Comparison of ENCODE assay signal across 16 cellular contexts in the genomic region with DNA sequence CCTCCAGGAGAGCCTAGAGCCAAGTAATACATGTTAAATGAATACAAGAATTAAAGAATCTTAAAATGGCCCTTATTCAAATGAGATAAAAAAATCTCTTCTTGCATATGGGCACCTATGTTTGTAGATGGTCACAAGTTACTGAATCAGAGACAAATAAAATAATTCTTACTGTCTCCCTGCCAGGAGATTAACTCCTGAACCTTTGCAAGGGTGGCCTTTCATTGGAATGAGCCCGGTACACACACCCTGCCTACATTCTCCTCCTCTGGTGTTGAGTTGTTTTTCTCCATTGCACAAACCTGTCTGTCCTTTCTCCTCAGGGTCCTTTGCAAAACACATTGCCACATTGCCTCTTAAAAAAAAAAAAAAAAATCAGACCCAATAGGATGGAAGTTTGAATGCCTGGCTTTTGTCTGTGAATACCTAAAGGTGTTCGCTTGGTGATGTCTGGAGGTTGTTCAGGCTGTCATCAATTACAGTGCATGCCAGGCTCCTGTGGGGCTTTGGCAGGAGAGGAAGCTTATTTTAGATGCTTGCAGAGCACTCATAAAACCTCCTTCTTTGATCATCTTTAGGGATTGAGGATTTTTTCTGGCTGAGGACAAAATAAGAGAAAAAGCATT.
"Had no signal": no experiment of that assay in that cellular context is flagged by ENCODE, and none has a peak within 500 bp of the region (broad histone marks: within the 10 kb centered on the region; RNA-seq: fewer than 3 reads in every experiment).

No MANE protein-coding gene starts in this region.

- H3K9me3 Mint-ChIP-seq: activated naive CD4-positive, alpha-beta T cell treated with anti-CD3 and anti-CD28 coated beads, Interleukin-2, amount 50 U/mL, for 72 hours; memory B cell; naive B cell; stimulated activated naive B cell treated with anti-CD40 and anti-IgM and Interleukin-4, amounts not matched to agents 10 μg/mL and 1 μg/mL and 100 μg/mL, for 72 hours had no signal

- H3K27ac Mint-ChIP-seq: activated naive CD4-positive, alpha-beta T cell treated with anti-CD3 and anti-CD28 coated beads, Interleukin-2, amount 50 U/mL, for 72 hours; memory B cell; stimulated activated naive B cell treated with anti-CD40 and anti-IgM and Interleukin-4, amounts not matched to agents 10 μg/mL and 1 μg/mL and 100 μg/mL, for 72 hours had no signal

- ATAC-seq: activated naive CD4-positive, alpha-beta T cell treated with anti-CD3 and anti-CD28 coated beads, Interleukin-2, amount 50 U/mL, for 72 hours; mucosa of descending colon; pancreas; sciatic nerve; stimulated activated naive B cell treated with anti-CD40 and anti-IgM and Interleukin-4, amounts not matched to agents 10 μg/mL and 1 μg/mL and 100 μg/mL, for 72 hours had no signal

- H3K27me3 Mint-ChIP-seq: memory B cell; naive B cell; stimulated activated naive B cell treated with anti-CD40 and anti-IgM and Interleukin-4, amounts not matched to agents 10 μg/mL and 1 μg/mL and 100 μg/mL, for 72 hours had no signal

- H3K36me3 Mint-ChIP-seq: activated naive CD4-positive, alpha-beta T cell treated with anti-CD3 and anti-CD28 coated beads, Interleukin-2, amount 50 U/mL, for 72 hours; memory B cell; naive B cell; stimulated activated naive B cell treated with anti-CD40 and anti-IgM and Interleukin-4, amounts not matched to agents 10 μg/mL and 1 μg/mL and 100 μg/mL, for 72 hours had no signal

- DNase-seq: activated CD4-positive, alpha-beta T cell treated with anti-CD3 and anti-CD28 coated beads for 1 hour; activated gamma-delta T cell; adrenal gland; dermis blood vessel endothelial cell; effector memory CD4-positive, alpha-beta T cell; mucosa of descending colon; naive B cell; pancreas; stimulated activated CD4-positive, alpha-beta T cell treated with anti-CD3 and anti-CD28 coated beads, Interleukin-4, amount 100 ng/mL, for 1 hour; stimulated activated naive B cell treated with anti-CD40 and anti-IgM and Interleukin-4, amounts not matched to agents 10 μg/mL and 1 μg/mL and 100 μg/mL, for 72 hours; SW 1271; T-helper 2 cell; WERI-Rb-1 had no signal

- H3K4me3 Mint-ChIP-seq: memory B cell; naive B cell; stimulated activated naive B cell treated with anti-CD40 and anti-IgM and Interleukin-4, amounts not matched to agents 10 μg/mL and 1 μg/mL and 100 μg/mL, for 72 hours had no signal
